17 cellular contexts compared by ENCODE assay signal in the genomic region with DNA sequence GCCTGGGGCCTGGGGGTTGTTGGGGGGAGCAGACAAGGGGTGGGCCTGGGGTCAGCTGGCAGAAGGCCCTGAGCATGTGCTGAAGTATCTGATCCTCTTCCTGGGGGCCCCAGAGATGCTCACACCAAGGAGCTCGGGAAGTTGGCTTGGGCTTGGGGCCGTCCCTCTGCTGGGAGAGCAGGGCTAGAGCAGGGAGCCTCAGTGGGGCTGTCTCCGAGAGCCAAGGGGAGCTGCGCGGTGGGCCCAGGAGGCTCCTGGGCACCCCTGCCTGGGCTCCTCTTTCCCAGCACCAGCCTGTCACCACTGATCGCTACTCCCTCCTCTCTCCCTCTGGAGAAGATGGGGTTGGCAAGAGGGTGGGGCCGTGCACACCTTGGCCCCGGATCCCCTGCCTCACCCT. TPM values are rescaled to one million over a fixed set of nuclear protein-coding genes. Genes with fewer than 3 reads are reported as not detected.
DNase-seq lines count a peak whose midpoint lies in the region; ATAC-seq and TF ChIP-seq lines count a peak whose summit lies in the region.
"Had no signal": no experiment of that assay in that cellular context is flagged by ENCODE, and none has a peak within 500 bp of the region (broad histone marks: within the 10 kb centered on the region; RNA-seq: fewer than 3 reads in every experiment).

No MANE protein-coding gene starts in this region.

- H3K9me3 Mint-ChIP-seq in dendritic cell treated with granulocyte-macrophage colony-stimulating factor and Interleukin-4, amounts not matched to agents 40 ng/mL and 50 ng/mL, for 4 days: no peaks in the 10 kb centered on the region
- no peaks in the 10 kb centered on the region for H3K9me3 Mint-ChIP-seq in neural crest cell
- no peaks in the 10 kb centered on the region for H3K9me3 Mint-ChIP-seq in activated CD8-positive, alpha-beta T cell treated with anti-CD3 and anti-CD28 coated beads for 36 hours
- H3K9me3 Mint-ChIP-seq: CD4-positive, alpha-beta memory T cell; H9 had no signal

- H3K4me1 ChIP-seq in BLaER1: peaks cover 99% of the 10 kb centered on the region

- no peaks in the 10 kb centered on the region for H3K36me3 Mint-ChIP-seq in dendritic cell treated with granulocyte-macrophage colony-stimulating factor and Interleukin-4, amounts not matched to agents 40 ng/mL and 50 ng/mL, for 4 days (ENCODE audit: low read depth)
- no peaks in the 10 kb centered on the region for H3K36me3 Mint-ChIP-seq in neural crest cell (ENCODE audit: low read depth)
- H3K36me3 Mint-ChIP-seq in activated CD8-positive, alpha-beta T cell treated with anti-CD3 and anti-CD28 coated beads for 36 hours (ENCODE audit: low read depth): no peaks in the 10 kb centered on the region
- H3K36me3 Mint-ChIP-seq: CD4-positive, alpha-beta memory T cell had no signal

- TF ChIP-seq CTCF in neural crest cell (conservative IDR thresholded peaks at IDR 0.05): no peak
- no peak for TF ChIP-seq CTCF in activated CD8-positive, alpha-beta T cell treated with anti-CD3 and anti-CD28 coated beads for 36 hours (IDR thresholded peaks at IDR 0.05)

- intact Hi-C loops in dendritic cell treated with granulocyte-macrophage colony-stimulating factor and Interleukin-4, amounts not matched to agents 40 ng/mL and 50 ng/mL, for 4 days (cut with micrococcal nuclease): no loop called here
- intact Hi-C loops in activated CD8-positive, alpha-beta T cell treated with anti-CD3 and anti-CD28 coated beads for 36 hours (cut with micrococcal nuclease): no loop called here

- no peaks in the 10 kb centered on the region for H3K27me3 ChIP-seq in BLaER1

- H3K4me3 ChIP-seq in BLaER1: no peak overlapping the region

- peak overlapping the region; percentile 77 for H3K27ac Mint-ChIP-seq in dendritic cell treated with granulocyte-macrophage colony-stimulating factor and Interleukin-4, amounts not matched to agents 40 ng/mL and 50 ng/mL, for 4 days
- H3K27ac Mint-ChIP-seq in neural crest cell (ENCODE audit: unreplicated experiment): peak overlapping the region; percentile 75
- no peak overlapping the region for H3K27ac Mint-ChIP-seq in activated CD8-positive, alpha-beta T cell treated with anti-CD3 and anti-CD28 coated beads for 36 hours
- H3K27ac Mint-ChIP-seq: B cell had no signal

- H3K36me3 ChIP-seq in BLaER1: no peaks in the 10 kb centered on the region

- CTCF ChIA-PET in activated CD8-positive, alpha-beta T cell treated with anti-CD3 and anti-CD28 coated beads for 36 hours (lab: Charles Lee): interaction anchor here (1.8 kb wide), 1 partner anchor 87 kb away, joined by 7 read pairs; no protein-coding TSS in a partner anchor

- H3K9ac ChIP-seq in BLaER1: no peak overlapping the region

- H3K27ac ChIP-seq in BLaER1: no peak overlapping the region
- H3K27ac ChIP-seq: 22Rv1 had no signal

- peak overlapping the region; percentile 95 for H3K4me2 ChIP-seq in BLaER1

- ATAC-seq in HG03457 (IDR thresholded peaks at IDR 0.05; ENCODE audit: unreplicated experiment): no peak
- ATAC-seq in activated CD8-positive, alpha-beta T cell treated with anti-CD3 and anti-CD28 coated beads for 36 hours: no peak
- ATAC-seq: HCT116 had no signal

- no peaks in the 10 kb centered on the region for H4K20me1 ChIP-seq in BLaER1

- peaks cover 50% of the 10 kb centered on the region for H3K4me1 Mint-ChIP-seq in dendritic cell treated with granulocyte-macrophage colony-stimulating factor and Interleukin-4, amounts not matched to agents 40 ng/mL and 50 ng/mL, for 4 days (ENCODE audit: low read depth)
- no peaks in the 10 kb centered on the region for H3K4me1 Mint-ChIP-seq in neural crest cell
- H3K4me1 Mint-ChIP-seq in activated CD8-positive, alpha-beta T cell treated with anti-CD3 and anti-CD28 coated beads for 36 hours (ENCODE audit: low read depth): peaks cover 6% of the 10 kb centered on the region

- no peak overlapping the region for H3K4me3 Mint-ChIP-seq in dendritic cell treated with granulocyte-macrophage colony-stimulating factor and Interleukin-4, amounts not matched to agents 40 ng/mL and 50 ng/mL, for 4 days
- no peak overlapping the region for H3K4me3 Mint-ChIP-seq in neural crest cell
- no peak overlapping the region for H3K4me3 Mint-ChIP-seq in activated CD8-positive, alpha-beta T cell treated with anti-CD3 and anti-CD28 coated beads for 36 hours
- H3K4me3 Mint-ChIP-seq: B cell; CD4-positive, alpha-beta memory T cell; H9 had no signal

- H3K9me3 ChIP-seq in BLaER1: no peaks in the 10 kb centered on the region

- peaks cover 59% of the 10 kb centered on the region for H3K27me3 Mint-ChIP-seq in dendritic cell treated with granulocyte-macrophage colony-stimulating factor and Interleukin-4, amounts not matched to agents 40 ng/mL and 50 ng/mL, for 4 days
- H3K27me3 Mint-ChIP-seq in neural crest cell (ENCODE audit: low read depth): peaks cover 13% of the 10 kb centered on the region
- H3K27me3 Mint-ChIP-seq in activated CD8-positive, alpha-beta T cell treated with anti-CD3 and anti-CD28 coated beads for 36 hours: peaks cover 1% of the 10 kb centered on the region

- no peak for DNase-seq in neural crest cell (ENCODE audit: low read depth, low spot score)
- DNase-seq in NCI-H526 treated with DMSO at 0.1 percent for 48 hours (lab: John Stamatoyannopoulos, UW): no peak
- DNase-seq in activated CD8-positive, alpha-beta T cell treated with anti-CD3 and anti-CD28 coated beads for 36 hours: no peak
- DNase-seq: C1 segment of cervical spinal cord, Calu3, COR-L47, DMS53, DMS79 treated with DMSO at 0.1 percent for 48 hours, GF-D8, H9 had no signal

- POLR2A ChIA-PET in activated CD8-positive, alpha-beta T cell treated with anti-CD3 and anti-CD28 coated beads for 36 hours (lab: Charles Lee): no interaction called here

RNA-seq across cellular contexts. Expression of a gene that starts 28.3 kb away (rescaled TPM):
- total RNA-seq in neural crest cell: 3.0 and 4.8 TPM in 2 replicates
- 1 to 10 TPM; 5.5 to 6.0 TPM for total RNA-seq in activated CD8-positive, alpha-beta T cell treated with anti-CD3 and anti-CD28 coated beads for 36 hours
- total RNA-seq: B cell had no signal
